1 cellular context compared by ENCODE assay signal in the genomic region with DNA sequence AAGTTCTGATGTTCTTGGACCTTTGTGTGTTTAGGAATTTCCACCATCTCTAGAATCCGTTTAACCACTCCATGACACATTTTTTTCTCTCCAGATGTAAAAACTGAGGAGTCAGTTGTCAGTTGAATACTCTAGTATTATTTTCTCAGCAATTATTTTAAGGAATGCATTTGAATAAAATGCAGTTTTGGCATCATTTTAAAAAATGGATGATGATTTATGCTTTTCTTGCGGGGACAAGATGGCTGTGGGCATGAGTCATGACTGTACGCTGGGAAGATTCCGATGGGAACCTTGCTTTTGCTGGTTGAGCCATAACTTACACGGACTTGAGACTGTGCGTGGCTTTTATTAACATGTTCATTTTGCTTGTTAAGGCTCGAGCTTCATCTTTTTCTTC.
TF ChIP-seq lines count a peak whose summit lies in the region.

No MANE protein-coding gene starts in this region.

TF ChIP-seq in SK-N-SH, 30 proteins besides CTCF, POLR2A, EP300 and RAD21 (continued from another document):
- TF ChIP-seq, protein P1, sequence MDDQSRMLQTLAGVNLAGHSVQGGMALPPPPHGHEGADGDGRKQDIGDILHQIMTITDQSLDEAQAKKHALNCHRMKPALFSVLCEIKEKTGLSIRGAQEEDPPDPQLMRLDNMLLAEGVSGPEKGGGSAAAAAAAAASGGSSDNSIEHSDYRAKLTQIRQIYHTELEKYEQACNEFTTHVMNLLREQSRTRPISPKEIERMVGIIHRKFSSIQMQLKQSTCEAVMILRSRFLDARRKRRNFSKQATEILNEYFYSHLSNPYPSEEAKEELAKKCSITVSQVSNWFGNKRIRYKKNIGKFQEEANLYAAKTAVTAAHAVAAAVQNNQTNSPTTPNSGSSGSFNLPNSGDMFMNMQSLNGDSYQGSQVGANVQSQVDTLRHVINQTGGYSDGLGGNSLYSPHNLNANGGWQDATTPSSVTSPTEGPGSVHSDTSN (IDR thresholded peaks at IDR 0.05): peak; percentile 98
- peak; percentile 90 for TF ChIP-seq TEAD4 (IDR thresholded peaks at IDR 0.05; ENCODE audit: borderline replicate concordance, insufficient read depth)
TF ChIP-seq in SK-N-SH: peak in this region for 15.
